32 cellular contexts compared by ENCODE assay signal in the genomic region with DNA sequence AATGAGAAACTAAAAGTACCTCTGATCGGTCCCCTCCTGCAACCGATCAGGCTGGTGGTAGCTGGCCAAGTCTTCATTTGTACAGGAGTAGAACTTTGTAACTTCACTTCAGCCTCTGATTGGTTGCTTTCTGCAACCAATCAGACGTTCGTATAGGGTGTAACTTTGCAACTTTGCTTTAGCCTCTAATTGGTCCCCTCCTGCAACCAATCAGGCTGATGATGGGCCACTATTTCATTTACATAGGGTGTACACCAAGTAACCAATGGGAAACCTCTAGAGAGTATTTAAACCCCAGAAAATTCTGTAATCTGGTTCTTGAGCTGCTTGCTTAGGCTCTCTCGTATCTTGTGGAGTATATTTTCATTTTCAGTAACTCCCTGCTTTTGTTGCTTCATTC.
"Had no signal": no experiment of that assay in that cellular context is flagged by ENCODE, and none has a peak within 500 bp of the region (broad histone marks: within the 10 kb centered on the region; RNA-seq: fewer than 3 reads in every experiment).

No MANE protein-coding gene starts in this region.

- H3K27ac ChIP-seq: ascending aorta, breast epithelium, cardiac muscle cell, coronary artery, dorsolateral prefrontal cortex, foreskin keratinocyte, gastrocnemius medialis, heart left ventricle had no signal

- H3K27me3 Mint-ChIP-seq: activated CD4-positive, alpha-beta memory T cell treated with anti-CD3 and anti-CD28 coated beads, Interleukin-2, amount 10 ng/mL, durations not matched to agents 7 days and 5 days; activated CD4-positive, alpha-beta T cell treated with anti-CD3 and anti-CD28 coated beads, Interleukin-2, amount 10 ng/mL, durations not matched to agents 7 days and 5 days; activated naive CD4-positive, alpha-beta T cell treated with anti-CD3 and anti-CD28 coated beads, Interleukin-2, amount 10 ng/mL, durations not matched to agents 7 days and 5 days; activated naive CD8-positive, alpha-beta T cell treated with anti-CD3 and anti-CD28 coated beads, Interleukin-2, amount 10 ng/mL, durations not matched to agents 7 days and 5 days; brain; dendritic cell treated with granulocyte-macrophage colony-stimulating factor and Interleukin-4, amounts not matched to agents 40 ng/mL and 50 ng/mL, for 4 days had no signal

- H3K36me3 Mint-ChIP-seq: activated naive CD4-positive, alpha-beta T cell treated with anti-CD3 and anti-CD28 coated beads, Interleukin-2, amount 10 ng/mL, durations not matched to agents 7 days and 5 days; activated naive CD4-positive, alpha-beta T cell treated with anti-CD3 and anti-CD28 coated beads, Interleukin-2, amount 50 U/mL, for 72 hours; activated naive CD8-positive, alpha-beta T cell treated with anti-CD3 and anti-CD28 coated beads, Interleukin-2, amount 10 ng/mL, durations not matched to agents 7 days and 5 days; brain had no signal

- H3K27ac Mint-ChIP-seq: activated CD4-positive, alpha-beta memory T cell treated with anti-CD3 and anti-CD28 coated beads, Interleukin-2, amount 10 ng/mL, durations not matched to agents 7 days and 5 days; activated CD4-positive, alpha-beta T cell treated with anti-CD3 and anti-CD28 coated beads, Interleukin-2, amount 10 ng/mL, durations not matched to agents 7 days and 5 days; activated naive CD4-positive, alpha-beta T cell treated with anti-CD3 and anti-CD28 coated beads, Interleukin-2, amount 10 ng/mL, durations not matched to agents 7 days and 5 days; activated naive CD4-positive, alpha-beta T cell treated with anti-CD3 and anti-CD28 coated beads, Interleukin-2, amount 50 U/mL, for 72 hours; activated naive CD8-positive, alpha-beta T cell treated with anti-CD3 and anti-CD28 coated beads, Interleukin-2, amount 10 ng/mL, durations not matched to agents 7 days and 5 days; activated T-cell treated with anti-CD3 and anti-CD28 coated beads, Interleukin-2, amount 50 U/mL, for 24 hours; activated T-cell treated with anti-CD3 and anti-CD28 coated beads, Interleukin-2, amount 50 U/mL, for 72 hours; brain; dendritic cell treated with granulocyte-macrophage colony-stimulating factor and Interleukin-4, amounts not matched to agents 40 ng/mL and 50 ng/mL, for 4 days; endodermal cell had no signal

- H3K4me3 Mint-ChIP-seq: activated CD4-positive, alpha-beta memory T cell treated with anti-CD3 and anti-CD28 coated beads, Interleukin-2, amount 10 ng/mL, durations not matched to agents 7 days and 5 days; activated CD4-positive, alpha-beta T cell treated with anti-CD3 and anti-CD28 coated beads, Interleukin-2, amount 10 ng/mL, durations not matched to agents 7 days and 5 days; activated naive CD4-positive, alpha-beta T cell treated with anti-CD3 and anti-CD28 coated beads, Interleukin-2, amount 10 ng/mL, durations not matched to agents 7 days and 5 days; activated naive CD8-positive, alpha-beta T cell treated with anti-CD3 and anti-CD28 coated beads, Interleukin-2, amount 10 ng/mL, durations not matched to agents 7 days and 5 days; activated T-cell treated with anti-CD3 and anti-CD28 coated beads, Interleukin-2, amount 50 U/mL, for 24 hours; activated T-cell treated with anti-CD3 and anti-CD28 coated beads, Interleukin-2, amount 50 U/mL, for 72 hours; brain; dendritic cell treated with granulocyte-macrophage colony-stimulating factor and Interleukin-4, amounts not matched to agents 40 ng/mL and 50 ng/mL, for 4 days; endodermal cell had no signal

- H3K4me3 ChIP-seq: ascending aorta, breast epithelium, cardiac muscle cell, coronary artery, dorsolateral prefrontal cortex, gastrocnemius medialis, heart left ventricle had no signal

- H3K9me3 Mint-ChIP-seq: activated CD4-positive, alpha-beta memory T cell treated with anti-CD3 and anti-CD28 coated beads, Interleukin-2, amount 10 ng/mL, durations not matched to agents 7 days and 5 days; activated CD4-positive, alpha-beta T cell treated with anti-CD3 and anti-CD28 coated beads, Interleukin-2, amount 10 ng/mL, durations not matched to agents 7 days and 5 days; activated naive CD4-positive, alpha-beta T cell treated with anti-CD3 and anti-CD28 coated beads, Interleukin-2, amount 50 U/mL, for 72 hours; activated naive CD8-positive, alpha-beta T cell treated with anti-CD3 and anti-CD28 coated beads, Interleukin-2, amount 10 ng/mL, durations not matched to agents 7 days and 5 days; activated T-cell treated with anti-CD3 and anti-CD28 coated beads, Interleukin-2, amount 50 U/mL, for 24 hours; dendritic cell treated with granulocyte-macrophage colony-stimulating factor and Interleukin-4, amounts not matched to agents 40 ng/mL and 50 ng/mL, for 4 days; endodermal cell had no signal

- H3K4me1 ChIP-seq: ascending aorta, breast epithelium, foreskin keratinocyte, gastrocnemius medialis, heart left ventricle had no signal

- DNase-seq: activated CD4-positive, alpha-beta memory T cell treated with anti-CD3 and anti-CD28 coated beads, Interleukin-2, amount 10 ng/mL, durations not matched to agents 7 days and 5 days; activated CD4-positive, alpha-beta T cell treated with anti-CD3 and anti-CD28 coated beads for 4 hours; activated CD4-positive, alpha-beta T cell treated with anti-CD3 and anti-CD28 coated beads, Interleukin-2, amount 10 ng/mL, durations not matched to agents 7 days and 5 days; activated CD4-positive, alpha-beta T cell treated with anti-CD3 and anti-CD28 coated beads, Interleukin-2, amount 50 U/mL, for 4 hours; activated CD4-positive, CD25-positive, alpha-beta regulatory T cell; activated CD4-positive, CD25-positive, alpha-beta regulatory T cell treated with anti-CD3 and anti-CD28 coated beads, Interleukin-2, amount 50 U/mL, for 72 hours; activated CD8-positive, alpha-beta memory T cell treated with anti-CD3 and anti-CD28 coated beads, Interleukin-2, amount 50 U/mL, for 48 hours; activated gamma-delta T cell; activated naive CD4-positive, alpha-beta T cell; activated naive CD4-positive, alpha-beta T cell treated with anti-CD3 and anti-CD28 coated beads, Interleukin-2, amount 10 ng/mL, durations not matched to agents 7 days and 5 days; activated naive CD8-positive, alpha-beta T cell treated with anti-CD3 and anti-CD28 coated beads, Interleukin-2, amount 10 ng/mL, durations not matched to agents 7 days and 5 days; activated T-cell treated with anti-CD3 and anti-CD28 coated beads for 4 hours; activated T-cell treated with anti-CD3 and anti-CD28 coated beads, Interleukin-2, amount 50 U/mL, for 24 hours; activated T-cell treated with anti-CD3 and anti-CD28 coated beads, Interleukin-2, amount 50 U/mL, for 72 hours; central memory CD4-positive, alpha-beta T cell; cerebellar nuclear complex; dorsolateral prefrontal cortex; effector memory CD4-positive, alpha-beta T cell; endodermal cell; foreskin keratinocyte; gastrocnemius medialis; glutamatergic neuron; heart left ventricle; hypothalamus had no signal

- H3K9me3 ChIP-seq: ascending aorta, breast epithelium, gastrocnemius medialis, heart left ventricle had no signal

- H3K27me3 ChIP-seq: ascending aorta, breast epithelium, cardiac muscle cell, foreskin keratinocyte, gastrocnemius medialis, heart left ventricle had no signal

- H3K4me1 Mint-ChIP-seq: activated CD4-positive, alpha-beta memory T cell treated with anti-CD3 and anti-CD28 coated beads, Interleukin-2, amount 10 ng/mL, durations not matched to agents 7 days and 5 days; activated CD4-positive, alpha-beta T cell treated with anti-CD3 and anti-CD28 coated beads, Interleukin-2, amount 10 ng/mL, durations not matched to agents 7 days and 5 days; activated naive CD4-positive, alpha-beta T cell treated with anti-CD3 and anti-CD28 coated beads, Interleukin-2, amount 10 ng/mL, durations not matched to agents 7 days and 5 days; activated naive CD8-positive, alpha-beta T cell treated with anti-CD3 and anti-CD28 coated beads, Interleukin-2, amount 10 ng/mL, durations not matched to agents 7 days and 5 days; endodermal cell had no signal

- H3K36me3 ChIP-seq: ascending aorta, breast epithelium, cardiac muscle cell, gastrocnemius medialis, heart left ventricle had no signal

- ATAC-seq: activated naive CD4-positive, alpha-beta T cell treated with anti-CD3 and anti-CD28 coated beads, Interleukin-2, amount 50 U/mL, for 72 hours; activated T-cell treated with anti-CD3 and anti-CD28 coated beads, Interleukin-2, amount 50 U/mL, for 72 hours; esophagus mucosa; foreskin keratinocyte; gastrocnemius medialis; heart left ventricle had no signal
